Comparison of ENCODE assay signal across 20 cellular contexts in the genomic region with DNA sequence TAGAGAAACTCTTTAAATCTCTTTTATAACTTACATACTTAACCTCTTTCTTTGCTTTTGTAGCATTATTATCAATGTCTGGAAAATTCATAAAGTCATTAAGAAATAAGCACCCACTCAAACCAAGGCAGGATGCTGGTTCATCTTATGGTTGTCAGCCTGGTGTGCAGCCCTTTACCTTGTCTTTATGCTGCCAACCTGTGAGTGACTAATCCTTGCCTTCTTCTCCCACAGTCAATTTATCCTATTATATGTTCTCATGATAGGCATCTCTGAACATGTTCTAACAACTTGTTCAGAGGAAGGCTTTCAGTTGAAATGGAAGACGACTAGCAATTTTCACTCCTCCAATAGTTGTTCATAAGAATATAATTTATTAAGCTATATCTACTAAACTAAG.
DNase-seq lines count a peak whose midpoint lies in the region; ATAC-seq and TF ChIP-seq lines count a peak whose summit lies in the region.
"Had no signal": no experiment of that assay in that cellular context is flagged by ENCODE, and none has a peak within 500 bp of the region (broad histone marks: within the 10 kb centered on the region; RNA-seq: fewer than 3 reads in every experiment).

No MANE protein-coding gene starts in this region.

- TF ChIP-seq CTCF in endothelial cell (IDR thresholded peaks at IDR 0.05; ENCODE audit: unreplicated experiment) (no peak), vagina (IDR thresholded peaks at IDR 0.05) (no peak)

- no peaks in the 10 kb centered on the region for H3K36me3 ChIP-seq in vagina
- H3K36me3 ChIP-seq: HAP-1 had no signal

- POLR2A ChIA-PET in activated CD4-positive, alpha-beta T cell treated with anti-CD3 and anti-CD28 coated beads for 36 hours (lab: Charles Lee): no interaction called here
- POLR2A ChIA-PET in activated CD4-positive, alpha-beta T cell treated with anti-CD3 and anti-CD28 coated beads, Interleukin-2, amount 10 ng/mL, durations not matched to agents 7 days and 5 days (lab: Charles Lee): no interaction called here

- H3K4me1 Mint-ChIP-seq in activated CD4-positive, alpha-beta T cell treated with anti-CD3 and anti-CD28 coated beads for 36 hours: peaks cover 7% of the 10 kb centered on the region
- H3K4me1 Mint-ChIP-seq in activated CD4-positive, alpha-beta T cell treated with anti-CD3 and anti-CD28 coated beads, Interleukin-2, amount 10 ng/mL, durations not matched to agents 7 days and 5 days: no peaks in the 10 kb centered on the region
- no peaks in the 10 kb centered on the region for H3K4me1 Mint-ChIP-seq in endothelial cell (ENCODE audit: unreplicated experiment)
- H3K4me1 Mint-ChIP-seq: B cell, CD14-positive monocyte had no signal

- H3K27me3 ChIP-seq in vagina: no peaks in the 10 kb centered on the region

- peak; percentile 58 for ATAC-seq in activated CD4-positive, alpha-beta T cell treated with anti-CD3 and anti-CD28 coated beads for 36 hours
- peak; percentile 79 for ATAC-seq in esophagus mucosa

- no peak for TF ChIP-seq POLR2A in vagina (IDR thresholded peaks at IDR 0.05)

- H3K27ac Mint-ChIP-seq in activated CD4-positive, alpha-beta T cell treated with anti-CD3 and anti-CD28 coated beads for 36 hours: no peak overlapping the region
- no peak overlapping the region for H3K27ac Mint-ChIP-seq in activated CD4-positive, alpha-beta T cell treated with anti-CD3 and anti-CD28 coated beads, Interleukin-2, amount 10 ng/mL, durations not matched to agents 7 days and 5 days
- no peak overlapping the region for H3K27ac Mint-ChIP-seq in endothelial cell (ENCODE audit: unreplicated experiment)
- H3K27ac Mint-ChIP-seq: B cell, CD14-positive monocyte had no signal

- no peak overlapping the region for H3K4me3 ChIP-seq in vagina
- H3K4me3 ChIP-seq: GM23248, HAP-1 had no signal

- no peak overlapping the region for H3K27ac ChIP-seq in vagina
- H3K27ac ChIP-seq: GM23248 had no signal

- CTCF ChIA-PET in activated CD4-positive, alpha-beta T cell treated with anti-CD3 and anti-CD28 coated beads for 36 hours (lab: Charles Lee): interaction anchor here (0.7 to 0.8 kb wide), 2 partner anchors 18 to 57 kb away, joined by 3 to 5 read pairs; no protein-coding TSS in a partner anchor
- CTCF ChIA-PET in activated CD4-positive, alpha-beta T cell treated with anti-CD3 and anti-CD28 coated beads, Interleukin-2, amount 10 ng/mL, durations not matched to agents 7 days and 5 days (lab: Charles Lee): interaction anchor here (0.6 kb wide), 1 partner anchor 10 kb away, joined by 3 read pairs; no protein-coding TSS in a partner anchor

- no peaks in the 10 kb centered on the region for H3K4me1 ChIP-seq in vagina
- H3K4me1 ChIP-seq: HAP-1 had no signal

- no peaks in the 10 kb centered on the region for H3K9me3 ChIP-seq in vagina
- H3K9me3 ChIP-seq: HAP-1 had no signal

- DNase-seq in activated CD4-positive, alpha-beta T cell treated with anti-CD3 and anti-CD28 coated beads for 36 hours: peak; percentile 7
- DNase-seq in activated CD4-positive, alpha-beta T cell treated with anti-CD3 and anti-CD28 coated beads, Interleukin-2, amount 10 ng/mL, durations not matched to agents 7 days and 5 days: no peak
- peak; percentile 6 for DNase-seq in stimulated activated CD4-positive, alpha-beta T cell treated with anti-CD3 and anti-CD28 coated beads, Interleukin-2, amount 100 ng/mL, for 4 hours (ENCODE audit: low read depth)
- no peak for DNase-seq in stimulated activated CD4-positive, alpha-beta T cell treated with anti-CD3 and anti-CD28 coated beads, Interleukin-2, amount 100 ng/mL, for 48 hours
- DNase-seq in endothelial cell (ENCODE audit: low spot score) (no peak), vagina (ENCODE audit: extremely low spot score in 2 of 2) (no peak)
- DNase-seq: GM23248, KBM-7, NCI-H1092, NCI-H146, NCI-H2029, NCI-H2171, NCI-H345, NCI-H524 treated with DMSO at 0.1 percent for 48 hours, OCI-M1, Right ventricle myocardium superior had no signal

- peaks cover 29% of the 10 kb centered on the region for H3K27me3 Mint-ChIP-seq in activated CD4-positive, alpha-beta T cell treated with anti-CD3 and anti-CD28 coated beads for 36 hours
- peaks cover 19% of the 10 kb centered on the region for H3K27me3 Mint-ChIP-seq in activated CD4-positive, alpha-beta T cell treated with anti-CD3 and anti-CD28 coated beads, Interleukin-2, amount 10 ng/mL, durations not matched to agents 7 days and 5 days
- H3K27me3 Mint-ChIP-seq in endothelial cell (ENCODE audit: unreplicated experiment): no peaks in the 10 kb centered on the region

- no peaks in the 10 kb centered on the region for H3K36me3 Mint-ChIP-seq in activated CD4-positive, alpha-beta T cell treated with anti-CD3 and anti-CD28 coated beads for 36 hours (ENCODE audit: low read depth)
- H3K36me3 Mint-ChIP-seq in activated CD4-positive, alpha-beta T cell treated with anti-CD3 and anti-CD28 coated beads, Interleukin-2, amount 10 ng/mL, durations not matched to agents 7 days and 5 days (ENCODE audit: low read depth): no peaks in the 10 kb centered on the region
- no peaks in the 10 kb centered on the region for H3K36me3 Mint-ChIP-seq in endothelial cell (ENCODE audit: low read depth, unreplicated experiment)
- H3K36me3 Mint-ChIP-seq: CD14-positive monocyte had no signal

- intact Hi-C loops in activated CD4-positive, alpha-beta T cell treated with anti-CD3 and anti-CD28 coated beads for 36 hours (cut with DNase I, micrococcal nuclease): no loop called here
- intact Hi-C loops in vagina (cut with DNase I): no loop called here

- no peaks in the 10 kb centered on the region for H3K9me3 Mint-ChIP-seq in activated CD4-positive, alpha-beta T cell treated with anti-CD3 and anti-CD28 coated beads for 36 hours (ENCODE audit: low read depth)
- H3K9me3 Mint-ChIP-seq in activated CD4-positive, alpha-beta T cell treated with anti-CD3 and anti-CD28 coated beads, Interleukin-2, amount 10 ng/mL, durations not matched to agents 7 days and 5 days: no peaks in the 10 kb centered on the region
- H3K9me3 Mint-ChIP-seq in endothelial cell (ENCODE audit: unreplicated experiment): no peaks in the 10 kb centered on the region
- H3K9me3 Mint-ChIP-seq: CD14-positive monocyte had no signal

- H3K4me3 Mint-ChIP-seq in activated CD4-positive, alpha-beta T cell treated with anti-CD3 and anti-CD28 coated beads for 36 hours: no peak overlapping the region
- no peak overlapping the region for H3K4me3 Mint-ChIP-seq in activated CD4-positive, alpha-beta T cell treated with anti-CD3 and anti-CD28 coated beads, Interleukin-2, amount 10 ng/mL, durations not matched to agents 7 days and 5 days
- H3K4me3 Mint-ChIP-seq in endothelial cell (ENCODE audit: unreplicated experiment): no peak overlapping the region
- H3K4me3 Mint-ChIP-seq: B cell, CD14-positive monocyte had no signal

Comparison
In these comparisons a context has a peak if more than half of its experiments do, and no peak if none do; other contexts are left out.
1. DNase-seq: peak in activated CD4-positive, alpha-beta T cell treated with anti-CD3 and anti-CD28 coated beads for 36 hours (single experiment) and stimulated activated CD4-positive, alpha-beta T cell treated with anti-CD3 and anti-CD28 coated beads, Interleukin-2, amount 100 ng/mL, for 4 hours (single experiment); none in activated CD4-positive, alpha-beta T cell treated with anti-CD3 and anti-CD28 coated beads, Interleukin-2, amount 10 ng/mL, durations not matched to agents 7 days and 5 days (single experiment), stimulated activated CD4-positive, alpha-beta T cell treated with anti-CD3 and anti-CD28 coated beads, Interleukin-2, amount 100 ng/mL, for 48 hours (0 of 2), endothelial cell (single experiment) and vagina (0 of 2).